In the genomic region with DNA sequence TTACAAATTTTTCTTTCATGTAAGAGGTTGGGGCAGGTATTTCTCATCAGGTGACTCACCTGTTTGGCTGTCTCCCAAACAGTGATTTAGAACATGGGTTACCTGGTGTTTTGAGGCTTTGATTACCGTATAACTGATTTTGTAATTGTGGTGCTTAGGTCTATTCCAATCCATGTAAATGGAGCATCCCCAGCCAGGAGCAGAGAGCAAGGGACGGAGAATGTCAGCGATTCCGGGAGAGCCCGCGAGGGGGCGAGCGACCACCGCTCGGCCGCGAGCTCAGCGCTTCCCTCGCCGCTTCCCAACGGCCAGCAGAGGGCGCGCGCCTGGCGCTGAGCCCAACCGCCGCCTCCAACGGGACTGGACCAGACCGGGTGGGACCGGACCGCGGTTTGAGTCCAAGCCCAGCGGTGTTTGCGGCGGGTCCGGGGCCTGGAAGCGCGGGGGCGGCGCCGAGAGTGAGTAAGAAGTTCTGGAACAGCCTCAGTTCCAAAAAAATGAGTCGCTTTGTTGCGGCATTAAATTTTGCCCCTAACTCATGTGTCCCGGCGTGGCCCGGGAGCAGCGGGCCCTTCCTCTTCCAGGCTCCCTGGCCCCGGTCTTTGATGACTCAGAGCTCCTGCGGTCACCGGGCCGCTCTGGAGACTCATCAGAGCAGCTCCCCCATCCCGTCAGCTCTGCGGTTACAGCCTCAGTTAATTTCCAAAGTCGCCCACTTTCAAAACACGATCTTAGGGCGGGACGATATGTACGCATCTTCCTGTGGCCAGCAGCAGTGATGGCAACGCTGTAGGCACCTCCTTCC, we compare ENCODE assay signal across 7 cellular contexts. TPM values are rescaled to one million over a fixed set of nuclear protein-coding genes. Genes with fewer than 3 reads are reported as not detected.
A peak's percentile ranks its signal among the peaks of the same experiment; 100 is the strongest.
DNase-seq lines count a peak whose midpoint lies in the region; ATAC-seq, FAIRE-seq and TF ChIP-seq lines count a peak whose summit lies in the region.
"Not testable (repeated sequence)": the region's sequence is repeated elsewhere in the genome, so short reads cannot be mapped to it uniquely, and the experiment has no call there.

No MANE protein-coding gene starts in this region.

- H3K4me1 Mint-ChIP-seq in neural progenitor cell = not testable (repeated sequence)

- H2AFZ ChIP-seq in HCT116 (ENCODE audit: low read depth, low read length, poor library complexity, severe bottlenecking); K562 (ENCODE audit: low read depth, low read length); neural progenitor cell (replicated peaks): not testable (repeated sequence)

- not testable (repeated sequence) for H3K9me3 ChIP-seq in HCT116 (ENCODE audit: control insufficient read depth in 1 of 2, insufficient read depth in 1 of 2, low read depth in 1 of 2, low read length in 2 of 2); K562 (replicated peaks; ENCODE audit: control insufficient read depth, insufficient read depth, low read depth, low read length); neural progenitor cell (ENCODE audit: low read depth)

- not testable (repeated sequence) for H3K79me2 ChIP-seq in HCT116 (ENCODE audit: insufficient read depth, low read length); K562 (ENCODE audit: control insufficient read depth, insufficient read depth, low read length); neural progenitor cell (ENCODE audit: low read depth)

- RAD21 ChIA-PET in HCT116 (lab: Charles Lee; ENCODE audit: low non-redundant PET in 1 of 2, low total read pairs in 2 of 2, uncharacterized antibody in 2 of 2, unreplicated experiment in 2 of 2) = not testable (repeated sequence)

- BruUV-seq in HCT116 (replicated peaks; lab: Mats Ljungman, UMichigan); K562 (replicated peaks; lab: Mats Ljungman, UMichigan): not testable (repeated sequence)

- H3K27ac Mint-ChIP-seq in neural progenitor cell = not testable (repeated sequence)

- not testable (repeated sequence) for H4K20me1 ChIP-seq in HCT116 (ENCODE audit: insufficient read depth); K562 (replicated peaks; ENCODE audit: control insufficient read depth, insufficient read depth, low read length); neural progenitor cell (ENCODE audit: low read depth)

- H3K27me3 Mint-ChIP-seq in neural progenitor cell (ENCODE audit: insufficient read depth, low read depth) = not testable (repeated sequence)

- not testable (repeated sequence) for H3K9ac ChIP-seq in HCT116 (ENCODE audit: low read length); K562 (ENCODE audit: insufficient read depth in 1 of 2, low read depth in 2 of 2, low read length in 2 of 2); neural progenitor cell

- not testable (repeated sequence) for H3K4me3 ChIP-seq in HCT116 (replicated peaks in 1 of 2; ENCODE audit: low read depth in 1 of 2, low read length in 2 of 2); K562; neural progenitor cell

- intact Hi-C loops in HCT116 (cut with micrococcal nuclease) = loop anchor here (5.0 kb wide), 3 partner anchors 186 to 544 kb away; no protein-coding TSS in a partner anchor
- intact Hi-C loops in K562 (cut with micrococcal nuclease) = loop anchor here (5.0 kb wide), 2 partner anchors 186 to 544 kb away; no protein-coding TSS in a partner anchor
- intact Hi-C loops in Right ventricle myocardium inferior (cut with DNase I) = loop anchor here (10.0 kb wide), 2 partner anchors 188 to 268 kb away; no protein-coding TSS in a partner anchor

- FAIRE-seq in K562 (lab: Jason Lieb, UNC) = peak; percentile 88

- H3K27me3 ChIP-seq in HCT116 (ENCODE audit: insufficient read depth, low read length); K562 (ENCODE audit: control insufficient read depth in 2 of 2, insufficient read depth in 2 of 2, low read length in 2 of 2); neural progenitor cell: not testable (repeated sequence)

- H3K4me1 ChIP-seq in HCT116 (ENCODE audit: control insufficient read depth in 1 of 2, insufficient read depth in 2 of 2, low read length in 2 of 2); K562 (replicated peaks in 1 of 2; ENCODE audit: control insufficient read depth in 2 of 2, insufficient read depth in 2 of 2, low read length in 2 of 2); neural progenitor cell: not testable (repeated sequence)

- H3K9me3 Mint-ChIP-seq in neural progenitor cell = not testable (repeated sequence)

- not testable (repeated sequence) for H3K4me3 Mint-ChIP-seq in neural progenitor cell

- TF ChIP-seq CTCF in HCT116 (IDR thresholded peaks at IDR 0.05 in 2 of 3, conservative IDR thresholded peaks at IDR 0.05 in 1 of 3; ENCODE audit: borderline replicate concordance in 1 of 3, insufficient read depth in 1 of 3, low read depth in 2 of 3, low read length in 2 of 3) (peak in 1 of 3 experiments; percentile 26; a peak in 1 of 6 replicates), RWPE1 (conservative IDR thresholded peaks at IDR 0.05; ENCODE audit: low read depth) (peak; percentile 99), K562 (IDR thresholded peaks at IDR 0.05 in 2 of 3, conservative IDR thresholded peaks at IDR 0.05 in 1 of 3; ENCODE audit: insufficient read depth in 2 of 3, low read depth in 1 of 3, low read length in 3 of 3) (peak in 2 of 3 experiments; percentile 29 to 30; a peak in 1 of 6 replicates), neural progenitor cell (IDR thresholded peaks at IDR 0.05) (peak; percentile 27)

- not testable (repeated sequence) for H3K36me3 Mint-ChIP-seq in neural progenitor cell

- CTCF ChIA-PET in HCT116 (lab: Charles Lee) = interaction anchor here (1.0 to 1.3 kb wide), 4 partner anchors 141 to 545 kb away, joined by 3 to 8 read pairs (median 4); no protein-coding TSS in a partner anchor
- CTCF ChIA-PET in RWPE1 (lab: Yijun Ruan, JAX) = interaction anchor here (0.6 to 1.8 kb wide), 30 partner anchors 12 to 545 kb away, joined by 3 to 18 read pairs (median 4); partner anchors contain the start of genes CDC26, FKBP15, PRPF4 and SLC31A1
- CTCF ChIA-PET in K562 (lab: Yijun Ruan, JAX; ENCODE audit: low intra/inter-chr PET ratio) = interaction anchor here (0.8 to 2.2 kb wide), 7 partner anchors 9 to 545 kb away, joined by 3 to 35 read pairs (median 9); partner anchors contain the start of gene SLC31A2

- ATAC-seq in GM18520 (IDR thresholded peaks at IDR 0.05; ENCODE audit: unreplicated experiment) (peak; percentile 43), HCT116 (peak; percentile 67), HG03571 (IDR thresholded peaks at IDR 0.05; ENCODE audit: unreplicated experiment) (peak; percentile 67), K562 (peak; percentile 86), Right ventricle myocardium inferior (peak; percentile 82)

- not testable (repeated sequence) for H3K36me3 ChIP-seq in HCT116 (ENCODE audit: control insufficient read depth in 1 of 2, insufficient read depth in 2 of 2, low read length in 2 of 2); K562 (ENCODE audit: control insufficient read depth, insufficient read depth, low read length); neural progenitor cell

- H3K9me1 ChIP-seq in K562 (ENCODE audit: control insufficient read depth, insufficient read depth, low read length) = not testable (repeated sequence)

- H3F3A ChIP-seq in neural progenitor cell (ENCODE audit: low read depth) = not testable (repeated sequence)

- in situ Hi-C loops in K562 (cut with MboI) = loop anchor here (10.0 kb wide), 1 partner anchor 542 kb away; no protein-coding TSS in a partner anchor

- TF ChIP-seq POLR2A in HCT116 (IDR thresholded peaks at IDR 0.05; ENCODE audit: borderline replicate concordance, extremely low read depth, insufficient read depth, insufficient read length); K562 (conservative IDR thresholded peaks at IDR 0.05): not testable (repeated sequence)

- POLR2A ChIA-PET in HCT116 (lab: Charles Lee); RWPE1 (lab: Yijun Ruan, JAX; ENCODE audit: low non-redundant PET); K562 (lab: Yijun Ruan, JAX): not testable (repeated sequence)

- not testable (repeated sequence) for TF ChIP-seq RAD21 in HCT116 (IDR thresholded peaks at IDR 0.05; ENCODE audit: low read depth)
- peak in 1 of 2 experiments; percentile 12; a peak in 2 of 4 replicates for TF ChIP-seq RAD21 in K562 (CRISPR knock-in tag; conservative IDR thresholded peaks at IDR 0.05 in 1 of 2, IDR thresholded peaks at IDR 0.05 in 1 of 2)

- H3K9me2 ChIP-seq in HCT116 (ENCODE audit: insufficient read depth) = not testable (repeated sequence)

- TF ChIP-seq EP300 in K562 (IDR thresholded peaks at IDR 0.05; ENCODE audit: low read length) = not testable (repeated sequence)

- not testable (repeated sequence) for H3K27ac ChIP-seq in HCT116 (ENCODE audit: low read depth, low read length); K562 (ENCODE audit: extremely low read depth, low read depth, low read length); neural progenitor cell
- peak overlapping the region; percentile 45; the same call in 1 of the 2 replicates for H3K27ac ChIP-seq in RWPE1

- WGBS in K562 (ENCODE audit: insufficient coverage, low coverage, missing lambda C conversion rate) = 0% methylated on average over 1 of the region's 54 CpGs

- not testable (repeated sequence) for H3K4me2 ChIP-seq in HCT116 (ENCODE audit: low read length); K562 (ENCODE audit: insufficient read depth, low read length); neural progenitor cell

- DNase-seq in HCT116 (ENCODE audit: low read depth, low spot score) (peak; percentile 10), RWPE1 (ENCODE audit: low spot score) (peak; percentile 92), K562 (ENCODE audit: extremely low read depth in 1 of 4, low spot score in 3 of 4) (peak in 3 of 4 experiments; percentile 25 to 38 (median 29))
- not testable (repeated sequence) for DNase-seq in Right ventricle myocardium inferior (ENCODE audit: missing footprints); neural progenitor cell (ENCODE audit: low spot score)

RNA-seq across cellular contexts. Expression of gene SLC31A2, which starts 37.9 kb away (rescaled TPM):
- total RNA-seq in HCT116 (2021; ENCODE audit: unreplicated experiment) (4.7 TPM), K562 (2014; rRNA removed) (1.5 and 2.0 TPM in 2 replicates), K562 (2014; rRNA removed; fragmentation: Illumina TruSeq; extraction: Trizol) (2.5 and 2.7 TPM in 2 replicates), K562 (2015; rRNA removed; fragmentation: Illumina TruSeq; extraction: Trizol) (2.6 and 3.5 TPM in 2 replicates), K562 (2021) (2.2 and 2.3 TPM in 2 replicates), Right ventricle myocardium inferior (14.6 TPM), neural progenitor cell (ENCODE audit: low replicate concordance) (0.34 and 1.7 TPM in 2 replicates)
- polyA plus RNA-seq in HCT116 (2012) = 3.1 and 3.8 TPM in 2 replicates
- 5.2 and 7.8 TPM in 2 replicates for total RNA-seq in K562 (2011; cell fraction: chromatin; rRNA removed; ENCODE audit: low replicate concordance)
- total RNA-seq in K562 (2011; cell fraction: nucleolus; rRNA removed) = 7.8 and 9.8 TPM in 2 replicates
- total RNA-seq in K562 (2011; cell fraction: nucleoplasm; rRNA removed) = 5.3 and 11.9 TPM in 2 replicates
- polyA plus RNA-seq in K562 (2011; rRNA removed) (2.8 and 4.3 TPM in 2 replicates), K562 (2014; fragmentation: Illumina TruSeq; extraction: Trizol) (2.3 and 2.5 TPM in 2 replicates), K562 (2014; fragmentation: Nextera tagmentation; extraction: Ambion mirVana) (1 to 10 TPM; 1.5 to 2.2 TPM), K562 (2014; rRNA removed) (2.2 and 3.6 TPM in 2 replicates)
- 3.8 and 6.4 TPM in 2 replicates for polyA plus RNA-seq in K562 (2011; cell fraction: cytosol; rRNA removed)
- 3.0 and 4.7 TPM in 2 replicates for polyA plus RNA-seq in K562 (2011; cell fraction: nucleus; rRNA removed)
- polyA plus RNA-seq in K562 (2012) = 2.1 and 2.4 TPM in 2 replicates
- polyA minus RNA-seq in K562 (2011; rRNA and poly(A)+ RNA removed) = 2.9 and 4.3 TPM in 2 replicates
- 0.57 TPM in 1 of 2 replicates, not detected in the other for polyA minus RNA-seq in K562 (2011; cell fraction: cytosol; rRNA and poly(A)+ RNA removed)
- 4.6 and 5.8 TPM in 2 replicates for polyA minus RNA-seq in K562 (2011; cell fraction: nucleus; rRNA and poly(A)+ RNA removed)

RNA-seq across cellular contexts. Expression of gene ZFP37, which starts 56.4 kb away (rescaled TPM):
- total RNA-seq in HCT116 (2021; ENCODE audit: unreplicated experiment) (1.8 TPM), K562 (2014; rRNA removed) (0.24 TPM in 1 of 2 replicates, not detected in the other), K562 (2014; rRNA removed; fragmentation: Illumina TruSeq; extraction: Trizol) (0.29 TPM in 2 replicates), K562 (2015; rRNA removed; fragmentation: Illumina TruSeq; extraction: Trizol) (0.33 and 0.34 TPM in 2 replicates), K562 (2021) (0.22 and 0.27 TPM in 2 replicates), Right ventricle myocardium inferior (1.1 TPM), neural progenitor cell (ENCODE audit: low replicate concordance) (13.3 and 14.1 TPM in 2 replicates)
- polyA plus RNA-seq in HCT116 (2012) = 0.37 and 0.96 TPM in 2 replicates
- 0.76 TPM in 1 of 2 replicates, not detected in the other for total RNA-seq in K562 (2011; cell fraction: chromatin; rRNA removed; ENCODE audit: low replicate concordance)
- total RNA-seq in K562 (2011; cell fraction: nucleolus; rRNA removed) = under 0.01 TPM in 1 of 2 replicates, not detected in the other
- total RNA-seq in K562 (2011; cell fraction: nucleoplasm; rRNA removed) = 0.07 and 0.31 TPM in 2 replicates
- polyA plus RNA-seq in K562 (2011; rRNA removed) (0.03 and 0.04 TPM in 2 replicates), K562 (2014; fragmentation: Illumina TruSeq; extraction: Trizol) (0.13 and 0.15 TPM in 2 replicates), K562 (2014; fragmentation: Nextera tagmentation; extraction: Ambion mirVana) (under 1 TPM; 0.07 to 0.14 TPM), K562 (2014; rRNA removed) (0.08 and 0.09 TPM in 2 replicates)
- not detected in 2 replicates for polyA plus RNA-seq in K562 (2011; cell fraction: cytosol; rRNA removed)
- polyA plus RNA-seq in K562 (2011; cell fraction: nucleus; rRNA removed) = 0.06 TPM in 1 of 2 replicates, not detected in the other
- 0.13 and 0.24 TPM in 2 replicates for polyA plus RNA-seq in K562 (2012)
- 0.11 TPM in 1 of 2 replicates, not detected in the other for polyA minus RNA-seq in K562 (2011; rRNA and poly(A)+ RNA removed)
- polyA minus RNA-seq in K562 (2011; cell fraction: cytosol; rRNA and poly(A)+ RNA removed) = not detected in 2 replicates
- 0.13 TPM in 1 of 2 replicates, not detected in the other for polyA minus RNA-seq in K562 (2011; cell fraction: nucleus; rRNA and poly(A)+ RNA removed)
